In the genomic region with DNA sequence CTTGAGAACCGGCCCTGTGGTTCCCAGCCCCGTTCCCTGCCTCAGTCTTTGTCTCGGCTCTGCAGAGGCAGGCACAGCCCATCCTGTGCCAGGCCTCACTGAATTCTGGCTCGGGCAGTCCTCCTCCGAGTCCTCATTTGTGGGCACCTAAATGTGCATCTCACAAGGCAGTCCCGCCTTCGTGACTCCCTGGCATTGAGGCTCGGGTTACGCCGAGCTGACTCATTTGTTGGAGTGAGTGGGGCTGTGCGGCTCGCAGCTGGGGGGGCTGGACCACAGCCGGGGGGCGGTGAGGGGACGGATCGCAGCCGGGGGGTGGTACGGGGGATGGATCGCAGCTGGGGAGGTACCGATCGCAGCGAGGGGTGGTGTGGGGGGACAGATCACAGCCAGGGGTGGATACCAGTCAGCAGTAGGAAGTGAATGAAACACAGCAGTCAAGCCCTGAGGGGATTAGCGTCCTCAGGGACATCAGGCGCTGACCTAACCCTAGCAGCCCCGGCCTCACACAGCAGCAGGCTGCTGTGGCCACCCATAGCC, we compare ENCODE assay signal across 8 cellular contexts.
DNase-seq lines count a peak whose midpoint lies in the region; ATAC-seq, FAIRE-seq and TF ChIP-seq lines count a peak whose summit lies in the region.

No MANE protein-coding gene starts in this region.

- FAIRE-seq in GM12891 (lab: Jason Lieb, UNC): no peak

- 25 to 58% methylated on average over 23 to 25 of the region's 25 CpGs for WGBS in esophagus, 2 donors

- peaks cover 0 to 14% of the 10 kb centered on the region in 2 donors for H3K36me3 ChIP-seq in esophagus (ENCODE audit: control insufficient read depth in 2 of 2, insufficient read depth in 2 of 2, low read length in 1 of 2)

- peaks cover 17% of the 10 kb centered on the region for H3K36me3 Mint-ChIP-seq in nephron (ENCODE audit: low read depth)

- peak; percentile 99 for DNase-seq in Daoy (ENCODE audit: low read depth)
- peak; percentile 78 for DNase-seq in NCI-H345 (lab: John Stamatoyannopoulos, UW)
- DNase-seq in T-helper 2 cell: no peak
- DNase-seq in GM12891 (ENCODE audit: insufficient read length, low spot score): no peak

- peaks cover 5% of the 10 kb centered on the region for H3K9me3 Mint-ChIP-seq in nephron

- H3K4me3 ChIP-seq in esophagus (ENCODE audit: low read depth in 1 of 2, low read length in 2 of 2): no peak overlapping the region

- H3K27ac ChIP-seq in esophagus (ENCODE audit: low read depth in 2 of 2, low read length in 1 of 2): peak overlapping the region; percentile 48 to 67

- no peak overlapping the region for H3K4me3 Mint-ChIP-seq in nephron

- no peaks in the 10 kb centered on the region for H3K27me3 ChIP-seq in esophagus (ENCODE audit: control insufficient read depth in 1 of 2, insufficient read depth in 2 of 2, low read length in 2 of 2)

- no peaks in the 10 kb centered on the region for H3K27me3 Mint-ChIP-seq in nephron (ENCODE audit: low read depth)

- peak overlapping the region; percentile 57 to 86 (median 67) for H3K27ac Mint-ChIP-seq in nephron

- H3K4me1 ChIP-seq in esophagus (ENCODE audit: control insufficient read depth in 2 of 2, insufficient read depth in 2 of 2, low read length in 1 of 2): peaks cover 2 to 6% of the 10 kb centered on the region in 2 donors

- no peak for ATAC-seq in GM18909 (IDR thresholded peaks at IDR 0.05; ENCODE audit: poor library complexity, unreplicated experiment)
- ATAC-seq in GM19035 (IDR thresholded peaks at IDR 0.05; ENCODE audit: unreplicated experiment): no peak

- H3K9me3 ChIP-seq in esophagus (ENCODE audit: control insufficient read depth in 2 of 2, insufficient read depth in 1 of 2, low read depth in 1 of 2, low read length in 1 of 2): no peaks in the 10 kb centered on the region

- TF ChIP-seq CTCF in nephron (IDR thresholded peaks at IDR 0.05; ENCODE audit: unreplicated experiment in 3 of 3): no peak

- peaks cover 17% of the 10 kb centered on the region for H3K4me1 Mint-ChIP-seq in nephron

- TF ChIP-seq POLR2A in GM12891 (IDR thresholded peaks at IDR 0.05; ENCODE audit: low read depth, low read length): no peak

TF ChIP-seq in GM12891, 5 proteins besides CTCF, POLR2A, EP300 and RAD21:
- TF ChIP-seq TAF1 (IDR thresholded peaks at IDR 0.05; ENCODE audit: low read depth, low read length) (no peak), POLR2AphosphoS5 (IDR thresholded peaks at IDR 0.05; ENCODE audit: low read depth, low read length) (no peak), PAX5 (IDR thresholded peaks at IDR 0.05; ENCODE audit: insufficient read depth, low read length, severe bottlenecking) (no peak), SPI1 (IDR thresholded peaks at IDR 0.05; ENCODE audit: low read depth, low read length) (no peak)

Comparison
In these comparisons a context has a peak if more than half of its experiments do, and no peak if none do; other contexts are left out.
1. DNase-seq: peak in Daoy (single experiment) and NCI-H345 (single experiment); none in T-helper 2 cell (0 of 5) and GM12891 (single experiment).